In the genomic region with DNA sequence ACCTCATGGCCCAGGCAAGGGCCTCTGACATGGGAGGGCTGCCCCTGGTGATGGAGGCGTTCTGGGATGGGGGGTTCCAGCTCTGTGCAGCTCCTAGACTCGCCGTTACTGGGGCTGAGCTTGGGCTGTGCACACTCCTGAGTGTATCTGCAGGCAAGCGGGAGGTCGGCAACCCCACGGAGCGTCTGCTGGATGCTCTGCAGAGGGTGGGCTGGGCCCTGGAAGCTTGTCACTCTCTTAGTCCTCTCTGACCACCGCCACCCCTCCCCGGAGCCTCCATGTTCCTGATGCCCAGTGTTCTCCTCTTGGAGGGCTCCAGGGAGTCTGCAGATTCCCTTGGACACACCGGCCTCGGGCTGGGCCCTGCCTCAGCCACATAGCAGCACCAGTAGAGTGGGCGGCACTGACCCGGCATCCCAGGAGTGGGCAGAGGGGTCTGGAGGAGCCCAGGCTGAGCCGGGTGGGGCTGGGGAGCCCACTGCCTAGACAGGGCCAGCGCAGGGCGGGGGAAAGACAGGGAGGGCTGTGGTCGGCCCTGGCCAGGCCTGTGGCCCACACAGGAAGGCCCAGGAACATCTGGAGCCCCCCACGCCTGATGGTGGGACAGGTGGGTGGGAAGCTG, we compare ENCODE assay signal across 1 cellular context.
TF ChIP-seq lines count a peak whose summit lies in the region.

No MANE protein-coding gene starts in this region.

TF ChIP-seq in K562, 482 proteins besides CTCF, POLR2A, EP300 and RAD21 (continued from another document):
- TF ChIP-seq, protein P1, sequence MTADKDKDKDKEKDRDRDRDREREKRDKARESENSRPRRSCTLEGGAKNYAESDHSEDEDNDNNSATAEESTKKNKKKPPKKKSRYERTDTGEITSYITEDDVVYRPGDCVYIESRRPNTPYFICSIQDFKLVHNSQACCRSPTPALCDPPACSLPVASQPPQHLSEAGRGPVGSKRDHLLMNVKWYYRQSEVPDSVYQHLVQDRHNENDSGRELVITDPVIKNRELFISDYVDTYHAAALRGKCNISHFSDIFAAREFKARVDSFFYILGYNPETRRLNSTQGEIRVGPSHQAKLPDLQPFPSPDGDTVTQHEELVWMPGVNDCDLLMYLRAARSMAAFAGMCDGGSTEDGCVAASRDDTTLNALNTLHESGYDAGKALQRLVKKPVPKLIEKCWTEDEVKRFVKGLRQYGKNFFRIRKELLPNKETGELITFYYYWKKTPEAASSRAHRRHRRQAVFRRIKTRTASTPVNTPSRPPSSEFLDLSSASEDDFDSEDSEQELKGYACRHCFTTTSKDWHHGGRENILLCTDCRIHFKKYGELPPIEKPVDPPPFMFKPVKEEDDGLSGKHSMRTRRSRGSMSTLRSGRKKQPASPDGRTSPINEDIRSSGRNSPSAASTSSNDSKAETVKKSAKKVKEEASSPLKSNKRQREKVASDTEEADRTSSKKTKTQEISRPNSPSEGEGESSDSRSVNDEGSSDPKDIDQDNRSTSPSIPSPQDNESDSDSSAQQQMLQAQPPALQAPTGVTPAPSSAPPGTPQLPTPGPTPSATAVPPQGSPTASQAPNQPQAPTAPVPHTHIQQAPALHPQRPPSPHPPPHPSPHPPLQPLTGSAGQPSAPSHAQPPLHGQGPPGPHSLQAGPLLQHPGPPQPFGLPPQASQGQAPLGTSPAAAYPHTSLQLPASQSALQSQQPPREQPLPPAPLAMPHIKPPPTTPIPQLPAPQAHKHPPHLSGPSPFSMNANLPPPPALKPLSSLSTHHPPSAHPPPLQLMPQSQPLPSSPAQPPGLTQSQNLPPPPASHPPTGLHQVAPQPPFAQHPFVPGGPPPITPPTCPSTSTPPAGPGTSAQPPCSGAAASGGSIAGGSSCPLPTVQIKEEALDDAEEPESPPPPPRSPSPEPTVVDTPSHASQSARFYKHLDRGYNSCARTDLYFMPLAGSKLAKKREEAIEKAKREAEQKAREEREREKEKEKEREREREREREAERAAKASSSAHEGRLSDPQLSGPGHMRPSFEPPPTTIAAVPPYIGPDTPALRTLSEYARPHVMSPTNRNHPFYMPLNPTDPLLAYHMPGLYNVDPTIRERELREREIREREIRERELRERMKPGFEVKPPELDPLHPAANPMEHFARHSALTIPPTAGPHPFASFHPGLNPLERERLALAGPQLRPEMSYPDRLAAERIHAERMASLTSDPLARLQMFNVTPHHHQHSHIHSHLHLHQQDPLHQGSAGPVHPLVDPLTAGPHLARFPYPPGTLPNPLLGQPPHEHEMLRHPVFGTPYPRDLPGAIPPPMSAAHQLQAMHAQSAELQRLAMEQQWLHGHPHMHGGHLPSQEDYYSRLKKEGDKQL (CRISPR knock-in tag; IDR thresholded peaks at IDR 0.05; ENCODE audit: borderline replicate concordance) = no peak
- TF ChIP-seq PHF21A (IDR thresholded peaks at IDR 0.05; ENCODE audit: borderline replicate concordance, low read depth) = no peak
